In the genomic region with DNA sequence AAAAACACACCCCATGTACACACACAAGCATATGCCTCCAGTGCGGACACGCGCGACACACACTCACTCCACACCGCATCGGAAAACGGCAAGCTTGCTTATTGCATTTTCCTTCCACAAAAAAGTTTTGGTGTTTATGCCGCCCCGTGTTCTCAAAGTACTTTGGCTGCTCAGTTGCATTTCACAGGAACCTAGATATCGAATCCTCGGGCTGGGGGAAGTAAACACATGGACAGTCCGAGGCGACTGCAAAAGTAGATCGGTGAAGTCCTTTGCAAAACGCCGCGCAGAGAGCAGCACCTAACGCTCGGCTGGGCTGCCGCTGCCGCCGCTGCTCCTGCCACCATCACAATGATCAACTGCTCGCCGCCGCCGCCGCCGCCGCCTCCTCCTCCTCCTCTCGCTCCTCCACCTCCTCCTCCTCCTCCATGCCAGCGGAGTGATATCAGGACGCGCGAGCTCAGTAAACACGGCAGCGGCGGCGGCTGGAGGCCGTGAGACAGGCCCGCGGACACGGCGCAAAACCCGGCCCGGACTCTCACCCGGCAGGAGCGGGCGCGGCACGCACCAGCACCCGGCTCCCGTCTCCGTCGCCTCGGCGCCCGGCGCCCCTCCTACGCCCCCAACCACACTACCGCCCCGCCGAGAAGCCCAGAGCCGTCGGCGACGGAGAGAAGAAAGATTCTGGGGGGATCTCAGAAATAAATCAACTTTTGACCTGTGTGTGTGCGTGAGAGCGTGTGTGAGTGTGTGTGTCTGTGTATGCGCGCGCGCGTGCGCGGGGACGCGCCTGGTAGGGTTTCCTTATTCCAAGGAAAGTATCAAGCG, we compare ENCODE assay signal across 8 cellular contexts. TPM values are rescaled to one million over a fixed set of nuclear protein-coding genes. Genes with fewer than 3 reads are reported as not detected.
DNase-seq lines count a peak whose midpoint lies in the region; ATAC-seq, FAIRE-seq and TF ChIP-seq lines count a peak whose summit lies in the region.

A gene (minus strand): TSS at position 441 of the 828 bp plus-strand sequence. CDS start 857 bp downstream, outside the sequence.

- H3K27ac ChIP-seq in caudate nucleus (ENCODE audit: low read depth, low read length) (peak within 1 kb of the TSS; percentile 94), small intestine (ENCODE audit: low read depth in 1 of 2, low read length in 1 of 2) (peak within 1 kb of the TSS; percentile 94 to 98)

- H3K27me3 ChIP-seq in small intestine (ENCODE audit: control insufficient read depth in 2 of 2, insufficient read depth in 2 of 2, low read length in 2 of 2), result no peaks in the 10 kb centered on the region

- no peak for TF ChIP-seq POLR2A in GM12891 (IDR thresholded peaks at IDR 0.05; ENCODE audit: low read depth, low read length)

- 0 to 1% (median 1%) methylated on average over 65 to 78 of the region's 78 CpGs for WGBS in small intestine, 3 donors

- ATAC-seq in HG03196 (IDR thresholded peaks at IDR 0.05; ENCODE audit: unreplicated experiment), result peak; percentile 40

- no peaks in the 10 kb centered on the region for H3K4me1 ChIP-seq in small intestine (ENCODE audit: control insufficient read depth in 2 of 2, insufficient read depth in 1 of 2, low read depth in 1 of 2, low read length in 1 of 2)

- DNase-seq in GM12891 (ENCODE audit: insufficient read length, low spot score), result peak; percentile 37
- peak; percentile 94 to 96 for DNase-seq in NCI-H446 (lab: John Stamatoyannopoulos, UW)
- DNase-seq in activated CD4-positive, CD25-positive, alpha-beta regulatory T cell treated with anti-CD3 and anti-CD28 coated beads, Interleukin-2, amount 50 U/mL, for 16 hours (ENCODE audit: low read depth, low spot score), result peak; percentile 44
- peak; percentile 16 to 94 (median 85) for DNase-seq in caudate nucleus (lab: John Stamatoyannopoulos, UW)
- peak; percentile 86 for DNase-seq in inferior parietal cortex (ENCODE audit: extremely low spot score)
- DNase-seq in small intestine, result peak; percentile 95
- DNase-seq in GM19239 (ENCODE audit: insufficient read length, low spot score), result no peak

- peak within 1 kb of the TSS; percentile 73 to 79 for H3K4me3 ChIP-seq in small intestine (ENCODE audit: low read depth in 1 of 2, low read length in 2 of 2)

- FAIRE-seq in GM12891 (lab: Jason Lieb, UNC), result peak; percentile 31
- no peak for FAIRE-seq in small intestine (lab: Jason Lieb, UNC)
- FAIRE-seq in GM19239 (lab: Jason Lieb, UNC), result no peak

- no peaks in the 10 kb centered on the region for H3K9me3 ChIP-seq in small intestine (ENCODE audit: control insufficient read depth, low read depth)

- H3K36me3 ChIP-seq in small intestine (ENCODE audit: control insufficient read depth in 2 of 2, insufficient read depth in 2 of 2, low read length in 2 of 2), result no peaks in the 10 kb centered on the region

TF ChIP-seq in GM12891, 5 proteins besides CTCF, POLR2A, EP300 and RAD21:
- no peak for TF ChIP-seq POU2F2 (IDR thresholded peaks at IDR 0.05; ENCODE audit: low read depth, low read length)
- no peak for TF ChIP-seq TAF1 (IDR thresholded peaks at IDR 0.05; ENCODE audit: low read depth, low read length)
- no peak for TF ChIP-seq POLR2AphosphoS5 (IDR thresholded peaks at IDR 0.05; ENCODE audit: low read depth, low read length)
- TF ChIP-seq SPI1 (IDR thresholded peaks at IDR 0.05; ENCODE audit: low read depth, low read length), result no peak
- TF ChIP-seq PAX5 (IDR thresholded peaks at IDR 0.05; ENCODE audit: insufficient read depth, low read length, severe bottlenecking), result no peak

RNA-seq across cellular contexts. Expression of the gene that starts here (rescaled TPM):
- 0.01 TPM for polyA plus RNA-seq in GM12891 (2012; ENCODE audit: low read depth, missing spikeins)
- 1 to 10 TPM; 1.4 to 5.3 (median 1.6) TPM for polyA plus RNA-seq in small intestine
